Comparison of ENCODE assay signal across 2 cellular contexts in the genomic region with DNA sequence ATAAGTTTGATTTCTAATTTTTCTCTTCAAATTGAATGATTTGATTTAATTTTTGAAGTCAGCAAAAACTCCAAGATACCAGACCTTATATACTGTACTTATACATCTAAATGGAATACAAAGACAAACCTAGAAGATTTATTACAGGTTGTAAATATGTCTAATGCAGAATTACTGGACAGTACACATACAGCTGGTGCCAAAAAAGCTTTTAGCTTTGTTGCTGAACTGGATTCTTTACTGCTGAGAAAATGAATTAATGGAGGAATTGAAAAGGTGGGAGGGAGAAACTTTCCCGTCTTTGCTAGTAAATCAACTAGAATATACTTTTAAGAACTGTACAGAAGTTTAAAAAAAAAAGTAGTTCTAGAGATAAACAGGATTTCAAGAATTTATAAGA.
TF ChIP-seq lines count a peak whose summit lies in the region.

No MANE protein-coding gene starts in this region.

TF ChIP-seq in Ishikawa, 13 proteins besides CTCF, POLR2A, EP300 and RAD21:
- peak; percentile 35; the same call in 1 of the 2 replicates for TF ChIP-seq YY1 (IDR thresholded peaks at IDR 0.05; ENCODE audit: low read depth)
- TF ChIP-seq ZBTB7A (IDR thresholded peaks at IDR 0.05; ENCODE audit: low read depth) = no peak
- TF ChIP-seq, protein P1, sequence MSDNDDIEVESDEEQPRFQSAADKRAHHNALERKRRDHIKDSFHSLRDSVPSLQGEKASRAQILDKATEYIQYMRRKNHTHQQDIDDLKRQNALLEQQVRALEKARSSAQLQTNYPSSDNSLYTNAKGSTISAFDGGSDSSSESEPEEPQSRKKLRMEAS (IDR thresholded peaks at IDR 0.05) = no peak; the same call in 1 of the 2 replicates
- peak; percentile 98 for TF ChIP-seq TEAD4 (IDR thresholded peaks at IDR 0.05)
- peak; percentile 97 for TF ChIP-seq TCF12 (IDR thresholded peaks at IDR 0.05; ENCODE audit: low read depth)
- TF ChIP-seq, protein P2, sequence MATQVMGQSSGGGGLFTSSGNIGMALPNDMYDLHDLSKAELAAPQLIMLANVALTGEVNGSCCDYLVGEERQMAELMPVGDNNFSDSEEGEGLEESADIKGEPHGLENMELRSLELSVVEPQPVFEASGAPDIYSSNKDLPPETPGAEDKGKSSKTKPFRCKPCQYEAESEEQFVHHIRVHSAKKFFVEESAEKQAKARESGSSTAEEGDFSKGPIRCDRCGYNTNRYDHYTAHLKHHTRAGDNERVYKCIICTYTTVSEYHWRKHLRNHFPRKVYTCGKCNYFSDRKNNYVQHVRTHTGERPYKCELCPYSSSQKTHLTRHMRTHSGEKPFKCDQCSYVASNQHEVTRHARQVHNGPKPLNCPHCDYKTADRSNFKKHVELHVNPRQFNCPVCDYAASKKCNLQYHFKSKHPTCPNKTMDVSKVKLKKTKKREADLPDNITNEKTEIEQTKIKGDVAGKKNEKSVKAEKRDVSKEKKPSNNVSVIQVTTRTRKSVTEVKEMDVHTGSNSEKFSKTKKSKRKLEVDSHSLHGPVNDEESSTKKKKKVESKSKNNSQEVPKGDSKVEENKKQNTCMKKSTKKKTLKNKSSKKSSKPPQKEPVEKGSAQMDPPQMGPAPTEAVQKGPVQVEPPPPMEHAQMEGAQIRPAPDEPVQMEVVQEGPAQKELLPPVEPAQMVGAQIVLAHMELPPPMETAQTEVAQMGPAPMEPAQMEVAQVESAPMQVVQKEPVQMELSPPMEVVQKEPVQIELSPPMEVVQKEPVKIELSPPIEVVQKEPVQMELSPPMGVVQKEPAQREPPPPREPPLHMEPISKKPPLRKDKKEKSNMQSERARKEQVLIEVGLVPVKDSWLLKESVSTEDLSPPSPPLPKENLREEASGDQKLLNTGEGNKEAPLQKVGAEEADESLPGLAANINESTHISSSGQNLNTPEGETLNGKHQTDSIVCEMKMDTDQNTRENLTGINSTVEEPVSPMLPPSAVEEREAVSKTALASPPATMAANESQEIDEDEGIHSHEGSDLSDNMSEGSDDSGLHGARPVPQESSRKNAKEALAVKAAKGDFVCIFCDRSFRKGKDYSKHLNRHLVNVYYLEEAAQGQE (IDR thresholded peaks at IDR 0.05; ENCODE audit: low read depth) = peak; percentile 40; the same call in 1 of the 2 replicates
- TF ChIP-seq NFIC (IDR thresholded peaks at IDR 0.05) = peak; percentile 100
- TF ChIP-seq, protein P3, sequence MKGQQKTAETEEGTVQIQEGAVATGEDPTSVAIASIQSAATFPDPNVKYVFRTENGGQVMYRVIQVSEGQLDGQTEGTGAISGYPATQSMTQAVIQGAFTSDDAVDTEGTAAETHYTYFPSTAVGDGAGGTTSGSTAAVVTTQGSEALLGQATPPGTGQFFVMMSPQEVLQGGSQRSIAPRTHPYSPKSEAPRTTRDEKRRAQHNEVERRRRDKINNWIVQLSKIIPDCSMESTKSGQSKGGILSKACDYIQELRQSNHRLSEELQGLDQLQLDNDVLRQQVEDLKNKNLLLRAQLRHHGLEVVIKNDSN (IDR thresholded peaks at IDR 0.05) = peak; percentile 5; the same call in 1 of the 2 replicates
- TF ChIP-seq CREB1 (IDR thresholded peaks at IDR 0.05; ENCODE audit: low read depth) = 0 out of 2 replicates have a peak, but pooled peaks have one; percentile 27
- TF ChIP-seq FOXM1 (IDR thresholded peaks at IDR 0.05; ENCODE audit: borderline replicate concordance, low read depth) = peak; percentile 99
- TF ChIP-seq TAF1 (IDR thresholded peaks at IDR 0.05; ENCODE audit: low read depth) = no peak; the same call in 1 of the 2 replicates
- TF ChIP-seq EGR1 (IDR thresholded peaks at IDR 0.05) = no peak
- TF ChIP-seq CEBPB (IDR thresholded peaks at IDR 0.05) = peak; percentile 56; the same call in 1 of the 2 replicates

TF ChIP-seq in K562, 482 proteins besides CTCF, POLR2A, EP300 and RAD21 (continued from another document):
- TF ChIP-seq SIN3A (IDR thresholded peaks at IDR 0.05; ENCODE audit: borderline replicate concordance in 2 of 2, control insufficient read depth in 1 of 2, low read depth in 2 of 2, low read length in 2 of 2) = no peak
TF ChIP-seq in K562: peak in this region for 1.
